In genomic region chr4:10130190-10130888, GRCh38 we compare ENCODE assay signal across 15 cellular contexts. TPM values are rescaled to one million over a fixed set of nuclear protein-coding genes. Genes with fewer than 3 reads are reported as not detected.
DNase-seq lines count a peak whose midpoint lies in the region; ATAC-seq lines count a peak whose summit lies in the region.
"Had no signal": no experiment of that assay in that cellular context is flagged by ENCODE, and none has a peak within 500 bp of the region (broad histone marks: within the 10 kb centered on the region; RNA-seq: fewer than 3 reads in every experiment).

No MANE protein-coding gene starts in this region.

- H2AFZ ChIP-seq in ACC112 (ENCODE audit: low read length, unreplicated experiment) (no peak overlapping the region), GM23248 (peak overlapping the region; percentile 56)

- in situ Hi-C loops in GM23248 (cut with MboI), result no loop called here

- peak overlapping the region; percentile 5 for H3K4me2 ChIP-seq in GM23248 (ENCODE audit: unreplicated experiment)

- H3K27me3 ChIP-seq in ACC112 (ENCODE audit: insufficient read depth, low read length) (no peaks in the 10 kb centered on the region), GM23248 (replicated peaks; ENCODE audit: insufficient read depth) (no peaks in the 10 kb centered on the region)

- intact Hi-C loops in left cardiac atrium (cut with DNase I), result no loop called here
- intact Hi-C loops in sciatic nerve (cut with DNase I), result no loop called here

- peak; percentile 25 to 44 for ATAC-seq in left cardiac atrium
- ATAC-seq in sciatic nerve, result peak; percentile 58

- 47 to 51% methylated on average over 13 of the region's 13 CpGs for WGBS in GM23248 (ENCODE audit: low coverage in 1 of 2, low lambda C conversion rate in 2 of 2, missing lambda C conversion rate in 2 of 2), 2 experiments

- DNase-seq in GM23248 (no peak), left cardiac atrium (no peak), sciatic nerve (ENCODE audit: low spot score) (no peak), islet precursor cell (no peak), NCI-H748 (lab: John Stamatoyannopoulos, UW; ENCODE audit: unreplicated experiment) (no peak)
- DNase-seq in activated naive CD4-positive, alpha-beta T cell (lab: John Stamatoyannopoulos, UW), result no peak
- DNase-seq: ACHN; AML-193; CD4-positive, alpha-beta T cell; DMS53; NCI-H1105; NCI-H187; NCI-H226; NCI-H524 treated with DMSO at 0.1 percent for 48 hours had no signal

- no peaks in the 10 kb centered on the region for H3K9me2 ChIP-seq in GM23248 (ENCODE audit: insufficient read depth)

- no peaks in the 10 kb centered on the region for H3K9me3 ChIP-seq in GM23248 (ENCODE audit: low read depth)

- H3K36me3 ChIP-seq in ACC112 (ENCODE audit: insufficient read depth, low read length) (no peaks in the 10 kb centered on the region), GM23248 (ENCODE audit: low read depth) (no peaks in the 10 kb centered on the region)

- peak overlapping the region; percentile 62 for H3K27ac ChIP-seq in ACC112 (ENCODE audit: low read depth, low read length)
- H3K27ac ChIP-seq in GM23248, result peak overlapping the region; percentile 37

- H3K9ac ChIP-seq in GM23248, result no peak overlapping the region

- peaks cover 19% of the 10 kb centered on the region for H3K4me1 ChIP-seq in ACC112 (ENCODE audit: control insufficient read depth, insufficient read depth, low read length, unreplicated experiment)
- H3K4me1 ChIP-seq in GM23248 (ENCODE audit: insufficient read depth), result peaks cover 19% of the 10 kb centered on the region

- H3F3A ChIP-seq in GM23248 (ENCODE audit: insufficient read depth), result peaks cover 23% of the 10 kb centered on the region

- H3K79me2 ChIP-seq in ACC112 (ENCODE audit: control insufficient read depth, insufficient read depth, low read length, unreplicated experiment), result no peaks in the 10 kb centered on the region
- H3K79me2 ChIP-seq in GM23248 (ENCODE audit: insufficient read depth), result no peaks in the 10 kb centered on the region

- no peak overlapping the region for H3K4me3 ChIP-seq in ACC112 (ENCODE audit: low read depth, low read length)
- H3K4me3 ChIP-seq in GM23248, result no peak overlapping the region

- no peaks in the 10 kb centered on the region for H4K20me1 ChIP-seq in GM23248 (ENCODE audit: insufficient read depth)

RNA-seq across cellular contexts. Expression of gene WDR1, which starts 13.7 kb away (rescaled TPM):
- total RNA-seq in GM23248 (2014; rRNA removed; shearing (Covaris generic)), result 471 and 487 TPM in 2 replicates
- polyA plus RNA-seq in GM23248 (2016; fragmentation: Nextera tagmentation; extraction: Ambion mirVana), result 413 and 419 TPM in 2 replicates
- 100 to 1,000 TPM; 206 to 267 TPM for total RNA-seq in left cardiac atrium
- total RNA-seq in sciatic nerve, result 264 TPM
